Comparison of ENCODE assay signal across 8 cellular contexts in genomic region chr11:10931761-10932700, GRCh38.
DNase-seq lines count a peak whose midpoint lies in the region; ATAC-seq and TF ChIP-seq lines count a peak whose summit lies in the region.

No MANE protein-coding gene starts in this region.

- no peaks in the 10 kb centered on the region for H3K9me3 ChIP-seq in HAP-1
- H3K9me3 ChIP-seq in iPS DF 6.9 (ENCODE audit: control insufficient read depth, insufficient read depth, low read length), result no peaks in the 10 kb centered on the region
- no peaks in the 10 kb centered on the region for H3K9me3 ChIP-seq in skeletal muscle satellite cell (replicated peaks; ENCODE audit: low read length)

- peak overlapping the region; percentile 78 for H3K4me2 ChIP-seq in skeletal muscle satellite cell (ENCODE audit: low read length)

- H3K36me3 ChIP-seq in HAP-1 (replicated peaks), result no peaks in the 10 kb centered on the region
- no peaks in the 10 kb centered on the region for H3K36me3 ChIP-seq in iPS DF 6.9 (ENCODE audit: control insufficient read depth, insufficient read depth, low read length)
- H3K36me3 ChIP-seq in skeletal muscle satellite cell (ENCODE audit: insufficient read depth, low read length), result no peaks in the 10 kb centered on the region

- H3K4me3 ChIP-seq in HAP-1, result peak overlapping the region; percentile 41
- peak overlapping the region; percentile 63; the same call in 1 of the 2 replicates for H3K4me3 ChIP-seq in iPS DF 6.9 (ENCODE audit: low read length)
- peak overlapping the region; percentile 81 for H3K4me3 ChIP-seq in skeletal muscle satellite cell (ENCODE audit: low read length)

- no peak for ATAC-seq in HG02623 (IDR thresholded peaks at IDR 0.05; ENCODE audit: unreplicated experiment)

- no CpG with 5 or more reads among the region's 14 CpGs for WGBS in iPS DF 6.9 (ENCODE audit: insufficient coverage, insufficient read length)

- in situ Hi-C loops in HAP-1 (cut with MboI; ENCODE audit: low sequenced_read_pairs), result loop anchor here (5.0 kb wide), 1 partner anchor 90 kb away; no protein-coding TSS in a partner anchor

- peak overlapping the region; percentile 84 for H3K9ac ChIP-seq in skeletal muscle satellite cell (ENCODE audit: low read depth, low read length)

- TF ChIP-seq CTCF in 22Rv1 (IDR thresholded peaks at IDR 0.05), result no peak

- H3K4me1 ChIP-seq in HAP-1 (peaks cover 42% of the 10 kb centered on the region), iPS DF 6.9 (ENCODE audit: control insufficient read depth, insufficient read depth, low read length) (peaks cover 2% of the 10 kb centered on the region; the same call in 1 of the 2 replicates), skeletal muscle satellite cell (ENCODE audit: control insufficient read depth, insufficient read depth, low read length) (peaks cover 10% of the 10 kb centered on the region)

- DNase-seq in HAP-1 (ENCODE audit: low spot score in 2 of 2) (peak; percentile 25 to 64), amniotic epithelial cell (ENCODE audit: low read depth) (peak; percentile 57), iPS DF 6.9 (ENCODE audit: low read depth, low spot score) (no peak), occipital lobe (lab: John Stamatoyannopoulos, UW) (no peak), NOMO-1 treated with DMSO at 0.1 percent for 48 hours (lab: John Stamatoyannopoulos, UW; ENCODE audit: unreplicated experiment) (no peak)

- H3K27me3 ChIP-seq in HAP-1 (ENCODE audit: low read depth), result no peaks in the 10 kb centered on the region
- H3K27me3 ChIP-seq in iPS DF 6.9 (ENCODE audit: control insufficient read depth, insufficient read depth, low read length), result peaks cover 4% of the 10 kb centered on the region; the same call in 1 of the 2 replicates
- no peaks in the 10 kb centered on the region for H3K27me3 ChIP-seq in skeletal muscle satellite cell (ENCODE audit: control insufficient read depth, insufficient read depth, low read length)

- H3K27ac ChIP-seq in 22Rv1 (peak overlapping the region; percentile 87), iPS DF 6.9 (ENCODE audit: low read length) (no peak overlapping the region)

Comparison
In these comparisons a context has a peak if more than half of its experiments do, and no peak if none do; other contexts are left out.
1. DNase-seq: peak in HAP-1 (2 of 2) and amniotic epithelial cell (single experiment); none in iPS DF 6.9 (single experiment), occipital lobe (single experiment) and NOMO-1 treated with DMSO at 0.1 percent for 48 hours (single experiment).
2. Peak in every context shown above with its lines, with median percentiles within 50 percentile points of each other: H3K4me3 ChIP-seq.